Comparison of ENCODE assay signal across 9 cellular contexts in genomic region chr5:157283434-157283833, GRCh38. TPM values are rescaled to one million over a fixed set of nuclear protein-coding genes. Genes with fewer than 3 reads are reported as not detected.
DNase-seq lines count a peak whose midpoint lies in the region; ATAC-seq and TF ChIP-seq lines count a peak whose summit lies in the region.
"Had no signal": no experiment of that assay in that cellular context is flagged by ENCODE, and none has a peak within 500 bp of the region (broad histone marks: within the 10 kb centered on the region; RNA-seq: fewer than 3 reads in every experiment).

No MANE protein-coding gene starts in this region.

- H3K27ac ChIP-seq in ovary, result no peak overlapping the region

- intact Hi-C loops in ovary (cut with DNase I), result no loop called here

- H3K4me3 Mint-ChIP-seq in activated naive CD4-positive, alpha-beta T cell treated with anti-CD3 and anti-CD28 coated beads, Interleukin-2, amount 50 U/mL, for 24 hours, result peak overlapping the region; percentile 70
- H3K4me3 Mint-ChIP-seq in T-helper 17 cell, result peak overlapping the region; percentile 43
- H3K4me3 Mint-ChIP-seq in stimulated activated naive CD8-positive, alpha-beta T cell treated with anti-CD3 and anti-CD28 coated beads, Interleukin-15, amount 100 ng/mL, for 72 hours, result peak overlapping the region; percentile 14 to 18

- no peak overlapping the region for H3K4me3 ChIP-seq in ovary

- H3K27me3 Mint-ChIP-seq in activated naive CD4-positive, alpha-beta T cell treated with anti-CD3 and anti-CD28 coated beads, Interleukin-2, amount 50 U/mL, for 24 hours, result no peaks in the 10 kb centered on the region
- H3K27me3 Mint-ChIP-seq in T-helper 17 cell, result no peaks in the 10 kb centered on the region
- no peaks in the 10 kb centered on the region for H3K27me3 Mint-ChIP-seq in stimulated activated naive CD8-positive, alpha-beta T cell treated with anti-CD3 and anti-CD28 coated beads, Interleukin-15, amount 100 ng/mL, for 72 hours

- peaks cover 16% of the 10 kb centered on the region for H3K36me3 Mint-ChIP-seq in activated naive CD4-positive, alpha-beta T cell treated with anti-CD3 and anti-CD28 coated beads, Interleukin-2, amount 50 U/mL, for 24 hours
- H3K36me3 Mint-ChIP-seq in T-helper 17 cell (ENCODE audit: low read depth), result no peaks in the 10 kb centered on the region

- no peaks in the 10 kb centered on the region for H3K4me1 ChIP-seq in ovary (ENCODE audit: insufficient read depth)

- peaks cover 4% of the 10 kb centered on the region for H3K9me3 Mint-ChIP-seq in activated naive CD4-positive, alpha-beta T cell treated with anti-CD3 and anti-CD28 coated beads, Interleukin-2, amount 50 U/mL, for 24 hours
- peaks cover 6 to 9% of the 10 kb centered on the region in 2 donors for H3K9me3 Mint-ChIP-seq in stimulated activated naive CD8-positive, alpha-beta T cell treated with anti-CD3 and anti-CD28 coated beads, Interleukin-15, amount 100 ng/mL, for 72 hours

- 77 to 84% (median 78%) methylated on average over 3 of the region's 3 CpGs for WGBS in ovary, 3 donors

- peaks cover 88% of the 10 kb centered on the region for H3K4me1 Mint-ChIP-seq in activated naive CD4-positive, alpha-beta T cell treated with anti-CD3 and anti-CD28 coated beads, Interleukin-2, amount 50 U/mL, for 24 hours
- H3K4me1 Mint-ChIP-seq in T-helper 17 cell, result peaks cover 47% of the 10 kb centered on the region
- H3K4me1 Mint-ChIP-seq in stimulated activated naive CD8-positive, alpha-beta T cell treated with anti-CD3 and anti-CD28 coated beads, Interleukin-15, amount 100 ng/mL, for 72 hours, result peaks cover 94% of the 10 kb centered on the region

- H3K36me3 ChIP-seq in ovary, result no peaks in the 10 kb centered on the region

- peak overlapping the region; percentile 89 for H3K27ac Mint-ChIP-seq in activated naive CD4-positive, alpha-beta T cell treated with anti-CD3 and anti-CD28 coated beads, Interleukin-2, amount 50 U/mL, for 24 hours
- H3K27ac Mint-ChIP-seq in T-helper 17 cell, result peak overlapping the region; percentile 86
- H3K27ac Mint-ChIP-seq in stimulated activated naive CD8-positive, alpha-beta T cell treated with anti-CD3 and anti-CD28 coated beads, Interleukin-15, amount 100 ng/mL, for 72 hours, result no peak overlapping the region

- H3K9me3 ChIP-seq in T-helper 17 cell (ENCODE audit: control insufficient read depth, low read length, poor library complexity, severe bottlenecking), result no peaks in the 10 kb centered on the region
- H3K9me3 ChIP-seq in ovary, result no peaks in the 10 kb centered on the region

- no peaks in the 10 kb centered on the region for H3K27me3 ChIP-seq in ovary

- TF ChIP-seq POLR2A in ovary (IDR thresholded peaks at IDR 0.05), result no peak

- TF ChIP-seq CTCF in ovary (IDR thresholded peaks at IDR 0.05), result no peak

- ATAC-seq in HG03039 (IDR thresholded peaks at IDR 0.05; ENCODE audit: unreplicated experiment) (peak; percentile 95), T-helper 17 cell (peak; percentile 94)
- peak; percentile 76 for ATAC-seq in stimulated activated naive CD8-positive, alpha-beta T cell treated with anti-CD3 and anti-CD28 coated beads, Interleukin-15, amount 100 ng/mL, for 72 hours

- TF ChIP-seq EP300 in ovary (IDR thresholded peaks at IDR 0.05), result no peak

- no peak for DNase-seq in activated naive CD4-positive, alpha-beta T cell treated with anti-CD3 and anti-CD28 coated beads, Interleukin-2, amount 50 U/mL, for 16 hours
- DNase-seq in T-helper 17 cell (no peak), 8988T (no peak), ovary (no peak), SHP77 treated with DMSO at 0.1 percent for 48 hours (lab: John Stamatoyannopoulos, UW) (no peak)
- DNase-seq in stimulated activated naive CD8-positive, alpha-beta T cell treated with anti-CD3 and anti-CD28 coated beads, Interleukin-15, amount 100 ng/mL, for 72 hours, result no peak
- DNase-seq: NCI-H1105 treated with DMSO at 0.1 percent for 48 hours had no signal

RNA-seq across cellular contexts. Expression of gene CYFIP2, which starts 17.5 kb away (rescaled TPM):
- total RNA-seq in T-helper 17 cell, result 100 to 1,000 TPM; 363 to 389 TPM
- total RNA-seq in ovary, result 10 to 100 TPM in 6 of 7 donors, 1 to 10 TPM in 1; 5.6 to 22.2 (median 17.1) TPM
- polyA plus RNA-seq in ovary, result 10 to 100 TPM in 1 of 2 donors, 1 to 10 TPM in 1; 4.9 to 39.8 TPM

Comparison
In these comparisons a context has a peak if more than half of its experiments do, and no peak if none do; other contexts are left out.
1. H3K27ac Mint-ChIP-seq: peak in activated naive CD4-positive, alpha-beta T cell treated with anti-CD3 and anti-CD28 coated beads, Interleukin-2, amount 50 U/mL, for 24 hours (single experiment) and T-helper 17 cell (single experiment); none in stimulated activated naive CD8-positive, alpha-beta T cell treated with anti-CD3 and anti-CD28 coated beads, Interleukin-15, amount 100 ng/mL, for 72 hours (0 of 2).
2. H3K4me3 Mint-ChIP-seq: peak in every context shown above with its lines; median percentile 70 in activated naive CD4-positive, alpha-beta T cell treated with anti-CD3 and anti-CD28 coated beads, Interleukin-2, amount 50 U/mL, for 24 hours; 43 in T-helper 17 cell; 16 in stimulated activated naive CD8-positive, alpha-beta T cell treated with anti-CD3 and anti-CD28 coated beads, Interleukin-15, amount 100 ng/mL, for 72 hours.
3. RNA of gene CYFIP2, which starts 17.5 kb away (total RNA-seq): 363 to 389 TPM in T-helper 17 cell; 5.6 to 22.2 TPM in ovary; every median in the first group is over 10 times any median in the second.
4. Peak in every context shown above with its lines, with median percentiles within 50 percentile points of each other: ATAC-seq.